8 cellular contexts compared by ENCODE assay signal in the genomic region with DNA sequence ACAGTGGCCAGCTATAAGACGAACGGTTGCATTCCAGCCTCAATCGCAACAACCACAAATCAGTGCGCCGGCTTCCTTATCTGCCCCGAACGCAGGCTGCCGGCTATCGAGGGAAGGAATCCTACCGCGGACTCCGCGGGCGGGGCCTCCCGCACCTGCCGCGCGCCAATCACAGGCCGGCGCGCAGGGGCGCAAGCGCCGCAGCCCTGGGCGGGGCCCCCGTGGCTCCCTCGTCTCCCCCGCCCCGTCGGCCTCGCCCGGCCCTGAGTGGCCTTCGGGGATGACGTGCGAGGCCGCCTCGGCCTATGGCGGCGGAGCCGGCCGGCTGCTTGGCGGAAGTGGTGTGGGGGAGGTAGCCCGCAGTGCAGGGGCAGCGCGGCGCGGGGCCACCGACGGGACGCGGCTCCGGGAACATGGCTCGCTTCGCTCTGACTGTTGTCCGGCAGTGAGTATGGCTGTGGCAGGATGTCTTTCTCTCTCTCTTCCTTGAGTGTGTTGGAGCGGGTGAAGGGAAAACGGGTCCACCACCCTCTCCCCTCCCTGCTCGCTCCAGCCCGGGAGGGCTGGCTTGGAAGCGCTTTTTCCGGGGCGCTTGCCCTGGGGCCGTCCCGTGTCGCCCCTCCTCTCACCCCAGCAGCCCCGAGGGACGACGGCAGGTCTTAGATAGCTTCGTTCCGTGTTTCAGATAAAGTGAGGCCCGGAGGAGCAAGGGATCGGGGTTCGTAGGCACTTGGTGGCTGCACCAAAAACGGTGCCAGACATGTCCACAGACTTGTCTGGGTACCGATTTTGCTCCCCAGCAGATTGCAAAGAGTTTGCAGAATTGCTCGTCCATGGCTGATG. TPM values are rescaled to one million over a fixed set of nuclear protein-coding genes. Genes with fewer than 3 reads are reported as not detected.
A peak's percentile ranks its signal among the peaks of the same experiment; 100 is the strongest.
DNase-seq lines count a peak whose midpoint lies in the region; ATAC-seq and TF ChIP-seq lines count a peak whose summit lies in the region.

A gene with protein sequence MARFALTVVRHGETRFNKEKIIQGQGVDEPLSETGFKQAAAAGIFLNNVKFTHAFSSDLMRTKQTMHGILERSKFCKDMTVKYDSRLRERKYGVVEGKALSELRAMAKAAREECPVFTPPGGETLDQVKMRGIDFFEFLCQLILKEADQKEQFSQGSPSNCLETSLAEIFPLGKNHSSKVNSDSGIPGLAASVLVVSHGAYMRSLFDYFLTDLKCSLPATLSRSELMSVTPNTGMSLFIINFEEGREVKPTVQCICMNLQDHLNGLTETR (plus strand): TSS at position 355 of the 843 bp plus-strand sequence. CDS start 59 bp downstream, at position 414.

- H3K4me1 ChIP-seq in ascending aorta (peaks cover 4% of the 10 kb centered on the region in 2 donors), right cardiac atrium (ENCODE audit: control insufficient read depth, insufficient read depth, low read length) (no peaks in the 10 kb centered on the region), uterus (no peaks in the 10 kb centered on the region)

- H3K27me3 ChIP-seq in ascending aorta (no peaks in the 10 kb centered on the region), right cardiac atrium (ENCODE audit: control insufficient read depth, insufficient read depth) (no peaks in the 10 kb centered on the region), uterus (no peaks in the 10 kb centered on the region)

- ATAC-seq in GM18505 (IDR thresholded peaks at IDR 0.05; ENCODE audit: unreplicated experiment) (peak; percentile 95), HG02970 (IDR thresholded peaks at IDR 0.05; ENCODE audit: low FRiP score, unreplicated experiment) (peak; percentile 97), right cardiac atrium (peak; percentile 100)

- H3K4me3 ChIP-seq in ascending aorta (peak within 1 kb of the TSS; percentile 84 to 88), right cardiac atrium (ENCODE audit: low read length) (peak within 1 kb of the TSS; percentile 69), uterus (peak within 1 kb of the TSS; percentile 55 to 91)

- peak within 1 kb of the TSS; percentile 76 to 93 for H3K27ac ChIP-seq in ascending aorta
- H3K27ac ChIP-seq in right cardiac atrium (ENCODE audit: low read length), result peak within 1 kb of the TSS; percentile 59
- peak within 1 kb of the TSS; percentile 57 to 79 for H3K27ac ChIP-seq in uterus

- peak; percentile 26 for DNase-seq in NCI-H187 treated with DMSO at 0.1 percent for 48 hours (lab: John Stamatoyannopoulos, UW)
- DNase-seq in ascending aorta (ENCODE audit: low spot score in 2 of 2), result peak; percentile 84 to 96
- DNase-seq in right cardiac atrium, result peak; percentile 96 to 98 (median 97)
- DNase-seq in pulmonary artery endothelial cell (ENCODE audit: low read depth, low spot score), result peak; percentile 78
- DNase-seq in uterus, result peak; percentile 88 to 92

- TF ChIP-seq POLR2A in GM18505 (IDR thresholded peaks at IDR 0.05; ENCODE audit: borderline replicate concordance, extremely low read depth, insufficient read depth, insufficient read length), result peak; percentile 97
- peak; percentile 32 to 78 for TF ChIP-seq POLR2A in uterus (IDR thresholded peaks at IDR 0.05)

- intact Hi-C loops in T-helper 2 cell treated with Interferon-gamma antibody and Interleukin-4, amounts not matched to agents 100 ng/mL and 5 ng/mL, for 36 hours (cut with micrococcal nuclease), result loop anchor here (1.0 to 5.0 kb wide), 5 partner anchors 49 to 449 kb away; a partner anchor contains a TSS
- intact Hi-C loops in ascending aorta (cut with DNase I), result loop anchor here (1.0 to 5.0 kb wide), 5 partner anchors 52 to 448 kb away; a partner anchor contains a TSS
- intact Hi-C loops in right cardiac atrium (cut with DNase I), result no loop called here
- intact Hi-C loops in uterus (cut with DNase I; ENCODE audit: low total_unique reads), result no loop called here

- H3K36me3 ChIP-seq in ascending aorta, result no peaks in the 10 kb centered on the region
- no peaks in the 10 kb centered on the region for H3K36me3 ChIP-seq in uterus

- no peaks in the 10 kb centered on the region for H3K9me3 ChIP-seq in ascending aorta
- no peaks in the 10 kb centered on the region for H3K9me3 ChIP-seq in right cardiac atrium (ENCODE audit: control insufficient read depth, low read length)
- no peaks in the 10 kb centered on the region for H3K9me3 ChIP-seq in uterus

- WGBS in right cardiac atrium, result under 1% methylated on average over 76 of the region's 76 CpGs

- no peak for TF ChIP-seq CTCF in ascending aorta (IDR thresholded peaks at IDR 0.05)
- TF ChIP-seq CTCF in uterus (IDR thresholded peaks at IDR 0.05), result peak in 1 of 4 experiments; percentile 17

RNA-seq across cellular contexts. Expression of the gene that starts here (rescaled TPM):
- 7.8 and 11.0 TPM in 2 replicates for total RNA-seq in T-helper 2 cell treated with Interferon-gamma antibody and Interleukin-4, amounts not matched to agents 100 ng/mL and 5 ng/mL, for 36 hours
- 4.4 TPM for total RNA-seq in ascending aorta
- total RNA-seq in right cardiac atrium, result 10 to 100 TPM in 2 of 4 donors, 1 to 10 TPM in 2; 8.6 to 14.5 (median 11.1) TPM
- 4.9 TPM for polyA plus RNA-seq in right cardiac atrium
- 20.2 and 23.4 TPM in 2 replicates for total RNA-seq in pulmonary artery endothelial cell
- 10 to 100 TPM in 1 of 4 donors, 1 to 10 TPM in 2, under 1 TPM in 1; 0.26 to 10.6 (median 2.3) TPM for total RNA-seq in uterus

Comparison
In these comparisons a context has a peak if more than half of its experiments do, and no peak if none do; other contexts are left out.
1. Peak in every context shown above with its lines: DNase-seq, ATAC-seq, H3K4me3 ChIP-seq and H3K27ac ChIP-seq.
2. DNase-seq: peak in every context shown above with its lines; median percentile 97 in right cardiac atrium; 90 in ascending aorta; 90 in uterus; 78 in pulmonary artery endothelial cell; 26 in NCI-H187 treated with DMSO at 0.1 percent for 48 hours.
3. intact Hi-C loops: an anchor here in T-helper 2 cell treated with Interferon-gamma antibody and Interleukin-4, amounts not matched to agents 100 ng/mL and 5 ng/mL, for 36 hours (1.0 to 5.0 kb wide) and ascending aorta (1.0 to 5.0 kb wide); none called in right cardiac atrium and uterus.